1 cellular context compared by ENCODE assay signal in the genomic region with DNA sequence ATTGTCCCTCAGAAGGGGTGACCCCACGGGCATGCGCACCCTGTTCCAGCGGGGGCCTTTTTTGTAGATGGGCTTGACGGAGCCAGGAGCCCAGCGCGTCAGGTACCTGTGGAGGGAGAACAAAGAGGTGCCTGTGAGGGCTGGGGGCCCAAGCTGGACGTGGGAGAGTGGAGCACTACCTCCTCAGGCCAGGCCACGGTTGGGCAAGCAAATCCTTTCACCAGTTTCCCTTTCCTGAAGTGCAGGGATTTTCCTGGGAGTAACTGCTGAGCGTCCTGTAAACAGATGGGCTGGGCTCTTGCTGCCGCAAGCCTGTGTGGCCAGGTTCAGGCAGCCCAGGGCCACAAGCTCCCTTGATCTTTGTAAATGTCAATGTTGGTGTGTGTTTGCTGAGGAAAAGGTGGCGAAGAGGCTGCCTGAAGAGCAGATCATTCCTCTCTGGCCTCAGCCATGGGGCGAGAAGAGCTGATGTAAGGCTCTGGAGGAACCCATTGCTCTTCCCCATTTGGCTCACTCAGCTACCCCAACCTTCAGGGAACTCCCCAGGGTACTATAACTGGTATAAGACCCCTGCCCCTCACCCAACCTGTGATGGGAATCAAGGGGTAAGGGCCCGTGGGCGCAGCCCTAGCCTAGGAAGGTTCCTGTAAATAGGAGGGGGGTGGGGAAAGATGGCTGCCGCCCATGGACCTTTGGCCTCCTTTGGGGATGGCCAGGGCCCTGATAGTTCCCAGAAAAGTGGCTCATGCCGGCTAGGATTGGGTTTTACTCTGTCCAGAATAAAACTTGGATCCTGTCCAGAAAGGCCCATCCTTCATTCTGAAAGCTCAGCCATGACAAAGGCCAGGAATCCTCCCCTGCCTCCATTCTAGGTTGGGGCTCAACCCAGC.
TF ChIP-seq lines count a peak whose summit lies in the region.

No MANE protein-coding gene starts in this region.

TF ChIP-seq in HepG2, 621 proteins besides CTCF, POLR2A, EP300 and RAD21 (continued from another document and continues in another):
- TF ChIP-seq AHDC1 (CRISPR knock-in tag; IDR thresholded peaks at IDR 0.05; ENCODE audit: borderline replicate concordance) (no peak), FOXO1 (CRISPR knock-in tag; IDR thresholded peaks at IDR 0.05) (peak; percentile 86), ZNF382 (CRISPR knock-in tag; IDR thresholded peaks at IDR 0.05; ENCODE audit: borderline replicate concordance) (no peak), CBX5 (CRISPR knock-in tag; IDR thresholded peaks at IDR 0.05; ENCODE audit: borderline replicate concordance) (no peak; the same call in 1 of the 2 replicates), ZNF3 (CRISPR knock-in tag; IDR thresholded peaks at IDR 0.05) (no peak), NFE2 (CRISPR knock-in tag; IDR thresholded peaks at IDR 0.05) (no peak), GABPB1 (CRISPR knock-in tag; IDR thresholded peaks at IDR 0.05) (0 out of 2 replicates have a peak, but pooled peaks have one; percentile 12), ARNT (IDR thresholded peaks at IDR 0.05) (no peak), ZNF547 (CRISPR knock-in tag; IDR thresholded peaks at IDR 0.05) (0 out of 2 replicates have a peak, but pooled peaks have one; percentile 33), KDM5A (IDR thresholded peaks at IDR 0.05; ENCODE audit: borderline replicate concordance, low read length) (0 out of 2 replicates have a peak, but pooled peaks have one; percentile 27), ZBTB26 (CRISPR knock-in tag; IDR thresholded peaks at IDR 0.05; ENCODE audit: borderline replicate concordance) (no peak), ZNF10 (CRISPR knock-in tag; IDR thresholded peaks at IDR 0.05; ENCODE audit: borderline replicate concordance, low read depth) (no peak), EED (CRISPR knock-in tag; IDR thresholded peaks at IDR 0.05) (no peak), IRX3 (CRISPR knock-in tag; IDR thresholded peaks at IDR 0.05; ENCODE audit: borderline replicate concordance, low read depth) (no peak; the same call in 1 of the 2 replicates), ZNF776 (CRISPR knock-in tag; IDR thresholded peaks at IDR 0.05) (peak; percentile 74; the same call in 1 of the 2 replicates), ZNF230 (CRISPR knock-in tag; IDR thresholded peaks at IDR 0.05) (no peak), WIZ (CRISPR knock-in tag; IDR thresholded peaks at IDR 0.05) (no peak), ZNF720 (CRISPR knock-in tag; IDR thresholded peaks at IDR 0.05) (no peak), HDAC2 (CRISPR knock-in tag; IDR thresholded peaks at IDR 0.05) (peak; percentile 93), BCL3 (CRISPR knock-in tag; IDR thresholded peaks at IDR 0.05) (0 out of 2 replicates have a peak, but pooled peaks have one; percentile 54), NR2C2 (CRISPR knock-in tag; IDR thresholded peaks at IDR 0.05; ENCODE audit: borderline replicate concordance) (no peak; the same call in none of the 2 replicates), ETV6 (CRISPR knock-in tag; conservative IDR thresholded peaks at IDR 0.05) (no peak), ZNF329 (CRISPR knock-in tag; IDR thresholded peaks at IDR 0.05; ENCODE audit: low read depth) (no peak), ZNF432 (CRISPR knock-in tag; IDR thresholded peaks at IDR 0.05; ENCODE audit: borderline replicate concordance) (no peak), MBNL3 (CRISPR knock-in tag; conservative IDR thresholded peaks at IDR 0.05) (no peak), ZNF333 (CRISPR knock-in tag; IDR thresholded peaks at IDR 0.05; ENCODE audit: borderline replicate concordance) (no peak), CCDC6 (CRISPR knock-in tag; IDR thresholded peaks at IDR 0.05) (peak; percentile 91; the same call in 1 of the 2 replicates), ATRX (CRISPR knock-in tag; IDR thresholded peaks at IDR 0.05; ENCODE audit: borderline replicate concordance) (no peak), ZNF558 (CRISPR knock-in tag; IDR thresholded peaks at IDR 0.05; ENCODE audit: borderline replicate concordance) (no peak), ZSCAN21 (CRISPR knock-in tag; IDR thresholded peaks at IDR 0.05; ENCODE audit: borderline replicate concordance) (peak; percentile 69), ZNF121 (CRISPR knock-in tag; IDR thresholded peaks at IDR 0.05) (peak; percentile 62; the same call in 1 of the 2 replicates), MAFG (CRISPR knock-in tag; IDR thresholded peaks at IDR 0.05) (no peak), SRSF9 (IDR thresholded peaks at IDR 0.05; ENCODE audit: borderline replicate concordance, insufficient read depth, low read depth, low read length, poor library complexity, severe bottlenecking) (no peak), ZNF772 (CRISPR knock-in tag; IDR thresholded peaks at IDR 0.05) (no peak; the same call in 1 of the 2 replicates), ZZZ3 (CRISPR knock-in tag; IDR thresholded peaks at IDR 0.05; ENCODE audit: borderline replicate concordance) (0 out of 2 replicates have a peak, but pooled peaks have one; percentile 7), ZFP62 (CRISPR knock-in tag; IDR thresholded peaks at IDR 0.05) (no peak)
- TF ChIP-seq, protein P1, sequence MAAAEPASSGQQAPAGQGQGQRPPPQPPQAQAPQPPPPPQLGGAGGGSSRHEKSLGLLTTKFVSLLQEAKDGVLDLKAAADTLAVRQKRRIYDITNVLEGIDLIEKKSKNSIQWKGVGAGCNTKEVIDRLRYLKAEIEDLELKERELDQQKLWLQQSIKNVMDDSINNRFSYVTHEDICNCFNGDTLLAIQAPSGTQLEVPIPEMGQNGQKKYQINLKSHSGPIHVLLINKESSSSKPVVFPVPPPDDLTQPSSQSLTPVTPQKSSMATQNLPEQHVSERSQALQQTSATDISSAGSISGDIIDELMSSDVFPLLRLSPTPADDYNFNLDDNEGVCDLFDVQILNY (CRISPR knock-in tag; conservative IDR thresholded peaks at IDR 0.05): no peak
- TF ChIP-seq, protein P2, sequence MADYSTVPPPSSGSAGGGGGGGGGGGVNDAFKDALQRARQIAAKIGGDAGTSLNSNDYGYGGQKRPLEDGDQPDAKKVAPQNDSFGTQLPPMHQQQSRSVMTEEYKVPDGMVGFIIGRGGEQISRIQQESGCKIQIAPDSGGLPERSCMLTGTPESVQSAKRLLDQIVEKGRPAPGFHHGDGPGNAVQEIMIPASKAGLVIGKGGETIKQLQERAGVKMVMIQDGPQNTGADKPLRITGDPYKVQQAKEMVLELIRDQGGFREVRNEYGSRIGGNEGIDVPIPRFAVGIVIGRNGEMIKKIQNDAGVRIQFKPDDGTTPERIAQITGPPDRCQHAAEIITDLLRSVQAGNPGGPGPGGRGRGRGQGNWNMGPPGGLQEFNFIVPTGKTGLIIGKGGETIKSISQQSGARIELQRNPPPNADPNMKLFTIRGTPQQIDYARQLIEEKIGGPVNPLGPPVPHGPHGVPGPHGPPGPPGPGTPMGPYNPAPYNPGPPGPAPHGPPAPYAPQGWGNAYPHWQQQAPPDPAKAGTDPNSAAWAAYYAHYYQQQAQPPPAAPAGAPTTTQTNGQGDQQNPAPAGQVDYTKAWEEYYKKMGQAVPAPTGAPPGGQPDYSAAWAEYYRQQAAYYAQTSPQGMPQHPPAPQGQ (CRISPR knock-in tag; IDR thresholded peaks at IDR 0.05; ENCODE audit: borderline replicate concordance): 0 out of 2 replicates have a peak, but pooled peaks have one; percentile 68
- TF ChIP-seq, protein P3, sequence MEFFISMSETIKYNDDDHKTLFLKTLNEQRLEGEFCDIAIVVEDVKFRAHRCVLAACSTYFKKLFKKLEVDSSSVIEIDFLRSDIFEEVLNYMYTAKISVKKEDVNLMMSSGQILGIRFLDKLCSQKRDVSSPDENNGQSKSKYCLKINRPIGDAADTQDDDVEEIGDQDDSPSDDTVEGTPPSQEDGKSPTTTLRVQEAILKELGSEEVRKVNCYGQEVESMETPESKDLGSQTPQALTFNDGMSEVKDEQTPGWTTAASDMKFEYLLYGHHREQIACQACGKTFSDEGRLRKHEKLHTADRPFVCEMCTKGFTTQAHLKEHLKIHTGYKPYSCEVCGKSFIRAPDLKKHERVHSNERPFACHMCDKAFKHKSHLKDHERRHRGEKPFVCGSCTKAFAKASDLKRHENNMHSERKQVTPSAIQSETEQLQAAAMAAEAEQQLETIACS (CRISPR knock-in tag; IDR thresholded peaks at IDR 0.05): no peak
- TF ChIP-seq, protein P4, sequence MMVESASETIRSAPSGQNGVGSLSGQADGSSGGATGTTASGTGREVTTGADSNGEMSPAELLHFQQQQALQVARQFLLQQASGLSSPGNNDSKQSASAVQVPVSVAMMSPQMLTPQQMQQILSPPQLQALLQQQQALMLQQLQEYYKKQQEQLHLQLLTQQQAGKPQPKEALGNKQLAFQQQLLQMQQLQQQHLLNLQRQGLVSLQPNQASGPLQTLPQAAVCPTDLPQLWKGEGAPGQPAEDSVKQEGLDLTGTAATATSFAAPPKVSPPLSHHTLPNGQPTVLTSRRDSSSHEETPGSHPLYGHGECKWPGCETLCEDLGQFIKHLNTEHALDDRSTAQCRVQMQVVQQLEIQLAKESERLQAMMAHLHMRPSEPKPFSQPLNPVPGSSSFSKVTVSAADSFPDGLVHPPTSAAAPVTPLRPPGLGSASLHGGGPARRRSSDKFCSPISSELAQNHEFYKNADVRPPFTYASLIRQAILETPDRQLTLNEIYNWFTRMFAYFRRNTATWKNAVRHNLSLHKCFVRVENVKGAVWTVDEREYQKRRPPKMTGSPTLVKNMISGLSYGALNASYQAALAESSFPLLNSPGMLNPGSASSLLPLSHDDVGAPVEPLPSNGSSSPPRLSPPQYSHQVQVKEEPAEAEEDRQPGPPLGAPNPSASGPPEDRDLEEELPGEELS (CRISPR knock-in tag; IDR thresholded peaks at IDR 0.05): peak; percentile 97
- TF ChIP-seq, protein P5, sequence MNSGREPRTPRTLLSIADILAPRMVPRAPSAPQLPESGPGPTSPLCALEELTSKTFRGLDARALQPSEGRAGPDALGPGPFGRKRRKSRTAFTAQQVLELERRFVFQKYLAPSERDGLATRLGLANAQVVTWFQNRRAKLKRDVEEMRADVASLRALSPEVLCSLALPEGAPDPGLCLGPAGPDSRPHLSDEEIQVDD (CRISPR knock-in tag; IDR thresholded peaks at IDR 0.05; ENCODE audit: borderline replicate concordance): no peak
